Comparison of ENCODE assay signal across 1 cellular context in the genomic region with DNA sequence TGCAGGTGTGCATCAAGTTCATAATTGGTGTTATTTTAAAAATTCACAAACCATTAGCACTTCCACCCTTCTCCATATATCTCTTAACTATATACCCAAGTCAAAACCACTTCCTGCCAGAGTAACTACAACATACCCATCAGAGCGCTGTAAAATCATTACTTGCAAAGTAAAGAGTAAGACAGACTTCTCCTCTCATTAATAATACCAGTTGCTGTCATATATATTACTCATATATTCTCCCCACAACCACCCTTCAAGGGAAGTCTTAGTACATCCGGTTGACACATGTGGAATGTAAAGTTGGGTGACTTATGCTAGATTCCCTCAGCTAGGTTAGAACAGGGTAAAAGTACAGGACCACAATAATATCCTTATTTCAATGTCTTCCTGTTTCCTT.
TF ChIP-seq lines count a peak whose summit lies in the region.

No MANE protein-coding gene starts in this region.

TF ChIP-seq in HepG2, 621 proteins besides CTCF, POLR2A, EP300 and RAD21:
- TF ChIP-seq, protein P1, sequence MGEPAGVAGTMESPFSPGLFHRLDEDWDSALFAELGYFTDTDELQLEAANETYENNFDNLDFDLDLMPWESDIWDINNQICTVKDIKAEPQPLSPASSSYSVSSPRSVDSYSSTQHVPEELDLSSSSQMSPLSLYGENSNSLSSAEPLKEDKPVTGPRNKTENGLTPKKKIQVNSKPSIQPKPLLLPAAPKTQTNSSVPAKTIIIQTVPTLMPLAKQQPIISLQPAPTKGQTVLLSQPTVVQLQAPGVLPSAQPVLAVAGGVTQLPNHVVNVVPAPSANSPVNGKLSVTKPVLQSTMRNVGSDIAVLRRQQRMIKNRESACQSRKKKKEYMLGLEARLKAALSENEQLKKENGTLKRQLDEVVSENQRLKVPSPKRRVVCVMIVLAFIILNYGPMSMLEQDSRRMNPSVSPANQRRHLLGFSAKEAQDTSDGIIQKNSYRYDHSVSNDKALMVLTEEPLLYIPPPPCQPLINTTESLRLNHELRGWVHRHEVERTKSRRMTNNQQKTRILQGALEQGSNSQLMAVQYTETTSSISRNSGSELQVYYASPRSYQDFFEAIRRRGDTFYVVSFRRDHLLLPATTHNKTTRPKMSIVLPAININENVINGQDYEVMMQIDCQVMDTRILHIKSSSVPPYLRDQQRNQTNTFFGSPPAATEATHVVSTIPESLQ (CRISPR knock-in tag; conservative IDR thresholded peaks at IDR 0.05) = no peak
- no peak for TF ChIP-seq ZNF33B (CRISPR knock-in tag; IDR thresholded peaks at IDR 0.05)
- TF ChIP-seq ZNF737 (CRISPR knock-in tag; IDR thresholded peaks at IDR 0.05; ENCODE audit: borderline replicate concordance) = no peak
- no peak for TF ChIP-seq ZNF333 (CRISPR knock-in tag; IDR thresholded peaks at IDR 0.05; ENCODE audit: borderline replicate concordance)
- TF ChIP-seq ZNF138 (CRISPR knock-in tag; IDR thresholded peaks at IDR 0.05; ENCODE audit: low read depth) = no peak
- TF ChIP-seq NFIC (IDR thresholded peaks at IDR 0.05; ENCODE audit: low read length) = no peak
- TF ChIP-seq ZFP37 (CRISPR knock-in tag; IDR thresholded peaks at IDR 0.05; ENCODE audit: borderline replicate concordance) = no peak
- no peak for TF ChIP-seq DR1 (CRISPR knock-in tag; IDR thresholded peaks at IDR 0.05)
- TF ChIP-seq SRSF4 (IDR thresholded peaks at IDR 0.05; ENCODE audit: low read depth, low read length, poor library complexity, severe bottlenecking) = no peak
- TF ChIP-seq, protein P2, sequence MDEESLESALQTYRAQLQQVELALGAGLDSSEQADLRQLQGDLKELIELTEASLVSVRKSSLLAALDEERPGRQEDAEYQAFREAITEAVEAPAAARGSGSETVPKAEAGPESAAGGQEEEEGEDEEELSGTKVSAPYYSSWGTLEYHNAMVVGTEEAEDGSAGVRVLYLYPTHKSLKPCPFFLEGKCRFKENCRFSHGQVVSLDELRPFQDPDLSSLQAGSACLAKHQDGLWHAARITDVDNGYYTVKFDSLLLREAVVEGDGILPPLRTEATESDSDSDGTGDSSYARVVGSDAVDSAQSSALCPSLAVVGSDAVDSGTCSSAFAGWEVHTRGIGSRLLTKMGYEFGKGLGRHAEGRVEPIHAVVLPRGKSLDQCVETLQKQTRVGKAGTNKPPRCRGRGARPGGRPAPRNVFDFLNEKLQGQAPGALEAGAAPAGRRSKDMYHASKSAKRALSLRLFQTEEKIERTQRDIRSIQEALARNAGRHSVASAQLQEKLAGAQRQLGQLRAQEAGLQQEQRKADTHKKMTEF (CRISPR knock-in tag; IDR thresholded peaks at IDR 0.05) = no peak
- no peak for TF ChIP-seq RARG (CRISPR knock-in tag; IDR thresholded peaks at IDR 0.05; ENCODE audit: low read depth)
- no peak for TF ChIP-seq ETV5 (CRISPR knock-in tag; IDR thresholded peaks at IDR 0.05; ENCODE audit: borderline replicate concordance)
- TF ChIP-seq, protein P3, sequence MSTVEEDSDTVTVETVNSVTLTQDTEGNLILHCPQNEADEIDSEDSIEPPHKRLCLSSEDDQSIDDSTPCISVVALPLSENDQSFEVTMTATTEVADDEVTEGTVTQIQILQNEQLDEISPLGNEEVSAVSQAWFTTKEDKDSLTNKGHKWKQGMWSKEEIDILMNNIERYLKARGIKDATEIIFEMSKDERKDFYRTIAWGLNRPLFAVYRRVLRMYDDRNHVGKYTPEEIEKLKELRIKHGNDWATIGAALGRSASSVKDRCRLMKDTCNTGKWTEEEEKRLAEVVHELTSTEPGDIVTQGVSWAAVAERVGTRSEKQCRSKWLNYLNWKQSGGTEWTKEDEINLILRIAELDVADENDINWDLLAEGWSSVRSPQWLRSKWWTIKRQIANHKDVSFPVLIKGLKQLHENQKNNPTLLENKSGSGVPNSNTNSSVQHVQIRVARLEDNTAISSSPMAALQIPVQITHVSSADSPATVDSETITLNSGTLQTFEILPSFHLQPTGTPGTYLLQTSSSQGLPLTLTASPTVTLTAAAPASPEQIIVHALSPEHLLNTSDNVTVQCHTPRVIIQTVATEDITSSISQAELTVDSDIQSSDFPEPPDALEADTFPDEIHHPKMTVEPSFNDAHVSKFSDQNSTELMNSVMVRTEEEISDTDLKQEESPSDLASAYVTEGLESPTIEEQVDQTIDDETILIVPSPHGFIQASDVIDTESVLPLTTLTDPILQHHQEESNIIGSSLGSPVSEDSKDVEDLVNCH (CRISPR knock-in tag; IDR thresholded peaks at IDR 0.05) = no peak
- no peak for TF ChIP-seq NFE2L2 (IDR thresholded peaks at IDR 0.05; ENCODE audit: low read length)
- no peak for TF ChIP-seq CHD2 (IDR thresholded peaks at IDR 0.05; ENCODE audit: low read depth, low read length)
- TF ChIP-seq TCF7L2 (IDR thresholded peaks at IDR 0.05; ENCODE audit: low read depth, low read length) = no peak
- no peak for TF ChIP-seq PPARG (CRISPR knock-in tag; conservative IDR thresholded peaks at IDR 0.05)
- no peak for TF ChIP-seq EED (CRISPR knock-in tag; IDR thresholded peaks at IDR 0.05)
- no peak for TF ChIP-seq RFXANK (CRISPR knock-in tag; IDR thresholded peaks at IDR 0.05)
